Comparison of ENCODE assay signal across 1 cellular context in the genomic region with DNA sequence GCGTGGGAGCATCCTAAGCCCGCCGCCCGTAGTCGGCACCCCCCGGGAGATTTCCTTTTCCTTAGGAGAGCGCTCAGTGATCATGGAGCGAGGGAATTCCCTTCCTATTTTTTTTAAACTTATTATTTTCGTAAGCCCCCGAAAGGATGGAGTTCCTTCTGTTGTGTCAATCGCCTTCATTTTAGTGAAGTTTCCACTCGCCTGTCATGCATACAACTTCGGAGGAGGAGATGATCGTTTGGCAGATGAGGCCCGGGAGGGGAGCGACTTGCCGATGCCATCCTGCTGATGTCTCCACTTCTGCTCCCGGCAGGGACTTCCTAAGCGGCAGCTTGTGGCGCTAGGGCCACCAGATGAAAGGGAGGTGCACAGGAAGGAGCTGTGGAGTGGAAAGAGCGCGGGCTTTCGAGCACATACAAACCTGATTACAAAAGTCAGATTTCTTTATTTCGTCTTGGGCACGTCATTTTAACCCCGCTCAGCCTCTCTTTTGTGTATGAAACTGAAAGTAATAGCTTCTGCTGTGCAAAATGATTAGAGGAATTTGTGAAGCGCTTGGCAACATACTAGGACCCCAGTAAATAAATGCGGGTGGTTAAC.
A peak's percentile ranks its signal among the peaks of the same experiment; 100 is the strongest.
TF ChIP-seq lines count a peak whose summit lies in the region.

A gene with protein sequence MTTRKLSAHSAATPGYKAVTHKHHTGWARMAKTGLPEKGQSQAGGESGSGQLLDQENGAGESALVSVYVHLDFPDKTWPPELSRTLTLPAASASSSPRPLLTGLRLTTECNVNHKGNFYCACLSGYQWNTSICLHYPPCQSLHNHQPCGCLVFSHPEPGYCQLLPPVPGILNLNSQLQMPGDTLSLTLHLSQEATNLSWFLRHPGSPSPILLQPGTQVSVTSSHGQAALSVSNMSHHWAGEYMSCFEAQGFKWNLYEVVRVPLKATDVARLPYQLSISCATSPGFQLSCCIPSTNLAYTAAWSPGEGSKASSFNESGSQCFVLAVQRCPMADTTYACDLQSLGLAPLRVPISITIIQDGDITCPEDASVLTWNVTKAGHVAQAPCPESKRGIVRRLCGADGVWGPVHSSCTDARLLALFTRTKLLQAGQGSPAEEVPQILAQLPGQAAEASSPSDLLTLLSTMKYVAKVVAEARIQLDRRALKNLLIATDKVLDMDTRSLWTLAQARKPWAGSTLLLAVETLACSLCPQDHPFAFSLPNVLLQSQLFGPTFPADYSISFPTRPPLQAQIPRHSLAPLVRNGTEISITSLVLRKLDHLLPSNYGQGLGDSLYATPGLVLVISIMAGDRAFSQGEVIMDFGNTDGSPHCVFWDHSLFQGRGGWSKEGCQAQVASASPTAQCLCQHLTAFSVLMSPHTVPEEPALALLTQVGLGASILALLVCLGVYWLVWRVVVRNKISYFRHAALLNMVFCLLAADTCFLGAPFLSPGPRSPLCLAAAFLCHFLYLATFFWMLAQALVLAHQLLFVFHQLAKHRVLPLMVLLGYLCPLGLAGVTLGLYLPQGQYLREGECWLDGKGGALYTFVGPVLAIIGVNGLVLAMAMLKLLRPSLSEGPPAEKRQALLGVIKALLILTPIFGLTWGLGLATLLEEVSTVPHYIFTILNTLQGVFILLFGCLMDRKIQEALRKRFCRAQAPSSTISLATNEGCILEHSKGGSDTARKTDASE (minus strand): TSS at position 336 of the 600 bp plus-strand sequence. CDS start 555 bp downstream, outside the sequence.

TF ChIP-seq in HepG2, 621 proteins besides CTCF, POLR2A, EP300 and RAD21 (continued from another document and continues in another):
- TF ChIP-seq ZFAT (CRISPR knock-in tag; conservative IDR thresholded peaks at IDR 0.05) = no peak
- no peak for TF ChIP-seq SP5 (CRISPR knock-in tag; IDR thresholded peaks at IDR 0.05; ENCODE audit: borderline replicate concordance, low read depth)
- 0 out of 2 replicates have a peak, but pooled peaks have one; percentile 1 for TF ChIP-seq GABPA (IDR thresholded peaks at IDR 0.05; ENCODE audit: low read depth, low read length)
- peak; percentile 32; the same call in 1 of the 2 replicates for TF ChIP-seq GABPA (CRISPR knock-in tag; IDR thresholded peaks at IDR 0.05; ENCODE audit: low read depth)
- TF ChIP-seq, protein P1, sequence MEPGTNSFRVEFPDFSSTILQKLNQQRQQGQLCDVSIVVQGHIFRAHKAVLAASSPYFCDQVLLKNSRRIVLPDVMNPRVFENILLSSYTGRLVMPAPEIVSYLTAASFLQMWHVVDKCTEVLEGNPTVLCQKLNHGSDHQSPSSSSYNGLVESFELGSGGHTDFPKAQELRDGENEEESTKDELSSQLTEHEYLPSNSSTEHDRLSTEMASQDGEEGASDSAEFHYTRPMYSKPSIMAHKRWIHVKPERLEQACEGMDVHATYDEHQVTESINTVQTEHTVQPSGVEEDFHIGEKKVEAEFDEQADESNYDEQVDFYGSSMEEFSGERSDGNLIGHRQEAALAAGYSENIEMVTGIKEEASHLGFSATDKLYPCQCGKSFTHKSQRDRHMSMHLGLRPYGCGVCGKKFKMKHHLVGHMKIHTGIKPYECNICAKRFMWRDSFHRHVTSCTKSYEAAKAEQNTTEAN (CRISPR knock-in tag; conservative IDR thresholded peaks at IDR 0.05) = no peak
- TF ChIP-seq NR2F6 (IDR thresholded peaks at IDR 0.05) = no peak
- no peak; the same call in 1 of the 2 replicates for TF ChIP-seq NR2F6 (CRISPR knock-in tag; IDR thresholded peaks at IDR 0.05)
- TF ChIP-seq MED8 (CRISPR knock-in tag; IDR thresholded peaks at IDR 0.05; ENCODE audit: insufficient replicate concordance) = no peak
- TF ChIP-seq, protein P2, sequence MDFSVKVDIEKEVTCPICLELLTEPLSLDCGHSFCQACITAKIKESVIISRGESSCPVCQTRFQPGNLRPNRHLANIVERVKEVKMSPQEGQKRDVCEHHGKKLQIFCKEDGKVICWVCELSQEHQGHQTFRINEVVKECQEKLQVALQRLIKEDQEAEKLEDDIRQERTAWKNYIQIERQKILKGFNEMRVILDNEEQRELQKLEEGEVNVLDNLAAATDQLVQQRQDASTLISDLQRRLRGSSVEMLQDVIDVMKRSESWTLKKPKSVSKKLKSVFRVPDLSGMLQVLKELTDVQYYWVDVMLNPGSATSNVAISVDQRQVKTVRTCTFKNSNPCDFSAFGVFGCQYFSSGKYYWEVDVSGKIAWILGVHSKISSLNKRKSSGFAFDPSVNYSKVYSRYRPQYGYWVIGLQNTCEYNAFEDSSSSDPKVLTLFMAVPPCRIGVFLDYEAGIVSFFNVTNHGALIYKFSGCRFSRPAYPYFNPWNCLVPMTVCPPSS (IDR thresholded peaks at IDR 0.05) = no peak
- TF ChIP-seq, protein P3, sequence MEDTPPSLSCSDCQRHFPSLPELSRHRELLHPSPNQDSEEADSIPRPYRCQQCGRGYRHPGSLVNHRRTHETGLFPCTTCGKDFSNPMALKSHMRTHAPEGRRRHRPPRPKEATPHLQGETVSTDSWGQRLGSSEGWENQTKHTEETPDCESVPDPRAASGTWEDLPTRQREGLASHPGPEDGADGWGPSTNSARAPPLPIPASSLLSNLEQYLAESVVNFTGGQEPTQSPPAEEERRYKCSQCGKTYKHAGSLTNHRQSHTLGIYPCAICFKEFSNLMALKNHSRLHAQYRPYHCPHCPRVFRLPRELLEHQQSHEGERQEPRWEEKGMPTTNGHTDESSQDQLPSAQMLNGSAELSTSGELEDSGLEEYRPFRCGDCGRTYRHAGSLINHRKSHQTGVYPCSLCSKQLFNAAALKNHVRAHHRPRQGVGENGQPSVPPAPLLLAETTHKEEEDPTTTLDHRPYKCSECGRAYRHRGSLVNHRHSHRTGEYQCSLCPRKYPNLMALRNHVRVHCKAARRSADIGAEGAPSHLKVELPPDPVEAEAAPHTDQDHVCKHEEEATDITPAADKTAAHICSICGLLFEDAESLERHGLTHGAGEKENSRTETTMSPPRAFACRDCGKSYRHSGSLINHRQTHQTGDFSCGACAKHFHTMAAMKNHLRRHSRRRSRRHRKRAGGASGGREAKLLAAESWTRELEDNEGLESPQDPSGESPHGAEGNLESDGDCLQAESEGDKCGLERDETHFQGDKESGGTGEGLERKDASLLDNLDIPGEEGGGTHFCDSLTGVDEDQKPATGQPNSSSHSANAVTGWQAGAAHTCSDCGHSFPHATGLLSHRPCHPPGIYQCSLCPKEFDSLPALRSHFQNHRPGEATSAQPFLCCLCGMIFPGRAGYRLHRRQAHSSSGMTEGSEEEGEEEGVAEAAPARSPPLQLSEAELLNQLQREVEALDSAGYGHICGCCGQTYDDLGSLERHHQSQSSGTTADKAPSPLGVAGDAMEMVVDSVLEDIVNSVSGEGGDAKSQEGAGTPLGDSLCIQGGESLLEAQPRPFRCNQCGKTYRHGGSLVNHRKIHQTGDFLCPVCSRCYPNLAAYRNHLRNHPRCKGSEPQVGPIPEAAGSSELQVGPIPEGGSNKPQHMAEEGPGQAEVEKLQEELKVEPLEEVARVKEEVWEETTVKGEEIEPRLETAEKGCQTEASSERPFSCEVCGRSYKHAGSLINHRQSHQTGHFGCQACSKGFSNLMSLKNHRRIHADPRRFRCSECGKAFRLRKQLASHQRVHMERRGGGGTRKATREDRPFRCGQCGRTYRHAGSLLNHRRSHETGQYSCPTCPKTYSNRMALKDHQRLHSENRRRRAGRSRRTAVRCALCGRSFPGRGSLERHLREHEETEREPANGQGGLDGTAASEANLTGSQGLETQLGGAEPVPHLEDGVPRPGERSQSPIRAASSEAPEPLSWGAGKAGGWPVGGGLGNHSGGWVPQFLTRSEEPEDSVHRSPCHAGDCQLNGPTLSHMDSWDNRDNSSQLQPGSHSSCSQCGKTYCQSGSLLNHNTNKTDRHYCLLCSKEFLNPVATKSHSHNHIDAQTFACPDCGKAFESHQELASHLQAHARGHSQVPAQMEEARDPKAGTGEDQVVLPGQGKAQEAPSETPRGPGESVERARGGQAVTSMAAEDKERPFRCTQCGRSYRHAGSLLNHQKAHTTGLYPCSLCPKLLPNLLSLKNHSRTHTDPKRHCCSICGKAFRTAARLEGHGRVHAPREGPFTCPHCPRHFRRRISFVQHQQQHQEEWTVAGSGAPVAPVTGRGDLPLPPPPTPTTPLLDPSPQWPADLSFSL (CRISPR knock-in tag; IDR thresholded peaks at IDR 0.05) = 0 out of 2 replicates have a peak, but pooled peaks have one; percentile 19
- TF ChIP-seq, protein P4, sequence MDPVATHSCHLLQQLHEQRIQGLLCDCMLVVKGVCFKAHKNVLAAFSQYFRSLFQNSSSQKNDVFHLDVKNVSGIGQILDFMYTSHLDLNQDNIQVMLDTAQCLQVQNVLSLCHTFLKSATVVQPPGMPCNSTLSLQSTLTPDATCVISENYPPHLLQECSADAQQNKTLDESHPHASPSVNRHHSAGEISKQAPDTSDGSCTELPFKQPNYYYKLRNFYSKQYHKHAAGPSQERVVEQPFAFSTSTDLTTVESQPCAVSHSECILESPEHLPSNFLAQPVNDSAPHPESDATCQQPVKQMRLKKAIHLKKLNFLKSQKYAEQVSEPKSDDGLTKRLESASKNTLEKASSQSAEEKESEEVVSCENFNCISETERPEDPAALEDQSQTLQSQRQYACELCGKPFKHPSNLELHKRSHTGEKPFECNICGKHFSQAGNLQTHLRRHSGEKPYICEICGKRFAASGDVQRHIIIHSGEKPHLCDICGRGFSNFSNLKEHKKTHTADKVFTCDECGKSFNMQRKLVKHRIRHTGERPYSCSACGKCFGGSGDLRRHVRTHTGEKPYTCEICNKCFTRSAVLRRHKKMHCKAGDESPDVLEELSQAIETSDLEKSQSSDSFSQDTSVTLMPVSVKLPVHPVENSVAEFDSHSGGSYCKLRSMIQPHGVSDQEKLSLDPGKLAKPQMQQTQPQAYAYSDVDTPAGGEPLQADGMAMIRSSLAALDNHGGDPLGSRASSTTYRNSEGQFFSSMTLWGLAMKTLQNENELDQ (CRISPR knock-in tag; IDR thresholded peaks at IDR 0.05; ENCODE audit: borderline replicate concordance) = 0 out of 2 replicates have a peak, but pooled peaks have one; percentile 26
- TF ChIP-seq, protein P5, sequence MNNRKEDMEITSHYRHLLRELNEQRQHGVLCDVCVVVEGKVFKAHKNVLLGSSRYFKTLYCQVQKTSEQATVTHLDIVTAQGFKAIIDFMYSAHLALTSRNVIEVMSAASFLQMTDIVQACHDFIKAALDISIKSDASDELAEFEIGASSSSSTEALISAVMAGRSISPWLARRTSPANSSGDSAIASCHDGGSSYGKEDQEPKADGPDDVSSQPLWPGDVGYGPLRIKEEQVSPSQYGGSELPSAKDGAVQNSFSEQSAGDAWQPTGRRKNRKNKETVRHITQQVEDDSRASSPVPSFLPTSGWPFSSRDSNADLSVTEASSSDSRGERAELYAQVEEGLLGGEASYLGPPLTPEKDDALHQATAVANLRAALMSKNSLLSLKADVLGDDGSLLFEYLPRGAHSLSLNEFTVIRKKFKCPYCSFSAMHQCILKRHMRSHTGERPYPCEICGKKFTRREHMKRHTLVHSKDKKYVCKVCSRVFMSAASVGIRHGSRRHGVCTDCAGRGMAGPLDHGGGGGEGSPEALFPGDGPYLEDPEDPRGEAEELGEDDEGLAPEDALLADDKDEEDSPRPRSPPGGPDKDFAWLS (CRISPR knock-in tag; IDR thresholded peaks at IDR 0.05; ENCODE audit: borderline replicate concordance) = no peak
- TF ChIP-seq TAF1 (CRISPR knock-in tag; IDR thresholded peaks at IDR 0.05) = no peak
- no peak for TF ChIP-seq NCOA1 (CRISPR knock-in tag; IDR thresholded peaks at IDR 0.05)
- TF ChIP-seq TGIF2 (CRISPR knock-in tag; IDR thresholded peaks at IDR 0.05) = peak; percentile 56; the same call in 1 of the 2 replicates
- TF ChIP-seq, protein P6, sequence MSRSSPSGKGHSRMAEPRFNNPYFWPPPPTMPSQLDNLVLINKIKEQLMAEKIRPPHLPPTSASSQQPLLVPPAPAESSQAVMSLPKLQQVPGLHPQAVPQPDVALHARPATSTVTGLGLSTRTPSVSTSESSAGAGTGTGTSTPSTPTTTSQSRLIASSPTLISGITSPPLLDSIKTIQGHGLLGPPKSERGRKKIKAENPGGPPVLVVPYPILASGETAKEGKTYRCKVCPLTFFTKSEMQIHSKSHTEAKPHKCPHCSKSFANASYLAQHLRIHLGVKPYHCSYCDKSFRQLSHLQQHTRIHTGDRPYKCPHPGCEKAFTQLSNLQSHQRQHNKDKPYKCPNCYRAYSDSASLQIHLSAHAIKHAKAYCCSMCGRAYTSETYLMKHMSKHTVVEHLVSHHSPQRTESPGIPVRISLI (CRISPR knock-in tag; IDR thresholded peaks at IDR 0.05; ENCODE audit: borderline replicate concordance) = no peak
- TF ChIP-seq CREB1 (IDR thresholded peaks at IDR 0.05) = no peak
- no peak for TF ChIP-seq CREB1 (CRISPR knock-in tag; IDR thresholded peaks at IDR 0.05)
- TF ChIP-seq SETDB1 (CRISPR knock-in tag; IDR thresholded peaks at IDR 0.05; ENCODE audit: borderline replicate concordance) = no peak
- TF ChIP-seq, protein P7, sequence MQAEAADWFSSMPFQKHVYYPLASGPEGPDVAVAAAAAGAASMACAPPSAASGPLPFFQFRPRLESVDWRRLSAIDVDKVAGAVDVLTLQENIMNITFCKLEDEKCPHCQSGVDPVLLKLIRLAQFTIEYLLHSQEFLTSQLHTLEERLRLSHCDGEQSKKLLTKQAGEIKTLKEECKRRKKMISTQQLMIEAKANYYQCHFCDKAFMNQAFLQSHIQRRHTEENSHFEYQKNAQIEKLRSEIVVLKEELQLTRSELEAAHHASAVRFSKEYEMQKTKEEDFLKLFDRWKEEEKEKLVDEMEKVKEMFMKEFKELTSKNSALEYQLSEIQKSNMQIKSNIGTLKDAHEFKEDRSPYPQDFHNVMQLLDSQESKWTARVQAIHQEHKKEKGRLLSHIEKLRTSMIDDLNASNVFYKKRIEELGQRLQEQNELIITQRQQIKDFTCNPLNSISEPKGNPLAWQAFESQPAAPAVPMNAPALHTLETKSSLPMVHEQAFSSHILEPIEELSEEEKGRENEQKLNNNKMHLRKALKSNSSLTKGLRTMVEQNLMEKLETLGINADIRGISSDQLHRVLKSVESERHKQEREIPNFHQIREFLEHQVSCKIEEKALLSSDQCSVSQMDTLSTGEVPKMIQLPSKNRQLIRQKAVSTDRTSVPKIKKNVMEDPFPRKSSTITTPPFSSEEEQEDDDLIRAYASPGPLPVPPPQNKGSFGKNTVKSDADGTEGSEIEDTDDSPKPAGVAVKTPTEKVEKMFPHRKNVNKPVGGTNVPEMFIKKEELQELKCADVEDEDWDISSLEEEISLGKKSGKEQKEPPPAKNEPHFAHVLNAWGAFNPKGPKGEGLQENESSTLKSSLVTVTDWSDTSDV (CRISPR knock-in tag; IDR thresholded peaks at IDR 0.05) = no peak
- TF ChIP-seq DNMT3B (CRISPR knock-in tag; conservative IDR thresholded peaks at IDR 0.05) = no peak
- TF ChIP-seq ZNF615 (CRISPR knock-in tag; IDR thresholded peaks at IDR 0.05; ENCODE audit: borderline replicate concordance) = no peak
- TF ChIP-seq ZNF235 (CRISPR knock-in tag; IDR thresholded peaks at IDR 0.05; ENCODE audit: borderline replicate concordance) = no peak
- TF ChIP-seq NKX3-1 (CRISPR knock-in tag; IDR thresholded peaks at IDR 0.05) = no peak
- no peak for TF ChIP-seq SMAD9 (CRISPR knock-in tag; IDR thresholded peaks at IDR 0.05)
- TF ChIP-seq, protein P8, sequence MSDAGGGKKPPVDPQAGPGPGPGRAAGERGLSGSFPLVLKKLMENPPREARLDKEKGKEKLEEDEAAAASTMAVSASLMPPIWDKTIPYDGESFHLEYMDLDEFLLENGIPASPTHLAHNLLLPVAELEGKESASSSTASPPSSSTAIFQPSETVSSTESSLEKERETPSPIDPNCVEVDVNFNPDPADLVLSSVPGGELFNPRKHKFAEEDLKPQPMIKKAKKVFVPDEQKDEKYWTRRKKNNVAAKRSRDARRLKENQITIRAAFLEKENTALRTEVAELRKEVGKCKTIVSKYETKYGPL (CRISPR knock-in tag; IDR thresholded peaks at IDR 0.05) = no peak
- TF ChIP-seq MTF1 (CRISPR knock-in tag; IDR thresholded peaks at IDR 0.05) = no peak
